21 cellular contexts compared by ENCODE assay signal in genomic region chr9:134210511-134210907, GRCh38. TPM values are rescaled to one million over a fixed set of nuclear protein-coding genes. Genes with fewer than 3 reads are reported as not detected.
A peak's percentile ranks its signal among the peaks of the same experiment; 100 is the strongest.
DNase-seq lines count a peak whose midpoint lies in the region; ATAC-seq and TF ChIP-seq lines count a peak whose summit lies in the region.
"Had no signal": no experiment of that assay in that cellular context is flagged by ENCODE, and none has a peak within 500 bp of the region (broad histone marks: within the 10 kb centered on the region; RNA-seq: fewer than 3 reads in every experiment).

No MANE protein-coding gene starts in this region.

- TF ChIP-seq POLR2A in breast epithelium (IDR thresholded peaks at IDR 0.05): no peak
- TF ChIP-seq POLR2A in thyroid gland (IDR thresholded peaks at IDR 0.05): no peak

- H3K4me3 Mint-ChIP-seq in activated T-cell treated with anti-CD3 and anti-CD28 coated beads, Interleukin-2, amount 50 U/mL, for 4 hours: no peak overlapping the region
- no peak overlapping the region for H3K4me3 Mint-ChIP-seq in activated T-cell treated with anti-CD3 and anti-CD28 coated beads, Interleukin-2, amount 50 U/mL, for 72 hours
- H3K4me3 Mint-ChIP-seq: stimulated activated naive CD8-positive, alpha-beta T cell treated with anti-CD3 and anti-CD28 coated beads, Interleukin-15, Interleukin-2, amounts not matched to agents 100 ng/mL and 50 ng/mL, for 24 hours; T-cell had no signal

- peaks cover 3% of the 10 kb centered on the region for H3K27me3 Mint-ChIP-seq in activated T-cell treated with anti-CD3 and anti-CD28 coated beads, Interleukin-2, amount 50 U/mL, for 4 hours (ENCODE audit: low read depth)
- no peaks in the 10 kb centered on the region for H3K27me3 Mint-ChIP-seq in activated T-cell treated with anti-CD3 and anti-CD28 coated beads, Interleukin-2, amount 50 U/mL, for 72 hours (ENCODE audit: low read depth)
- H3K27me3 Mint-ChIP-seq: stimulated activated naive CD8-positive, alpha-beta T cell treated with anti-CD3 and anti-CD28 coated beads, Interleukin-15, Interleukin-2, amounts not matched to agents 100 ng/mL and 50 ng/mL, for 24 hours; T-cell had no signal

- intact Hi-C loops in breast epithelium (cut with DNase I; ENCODE audit: low total_unique reads): no loop called here
- intact Hi-C loops in mammary epithelial cell (cut with micrococcal nuclease): no loop called here
- intact Hi-C loops in heart right ventricle (cut with DNase I): loop anchor here in 5 of 10 donors (5.0 kb wide), 2 partner anchors 33 to 38 kb away; no protein-coding TSS in a partner anchor
- intact Hi-C loops in thyroid gland (cut with DNase I): no loop called here

- 75% methylated on average over 13 of the region's 13 CpGs for WGBS in mammary epithelial cell (ENCODE audit: low coverage, missing lambda C conversion rate)
- WGBS in heart right ventricle, 2 donors: 94 to 95% methylated on average over 13 of the region's 13 CpGs
- 90 to 92% methylated on average over 8 to 13 of the region's 13 CpGs for WGBS in thyroid gland, 2 donors

- in situ Hi-C loops in mammary epithelial cell (cut with MboI; ENCODE audit: low sequenced_read_pairs in 2 of 2): no loop called here

- H3K27ac ChIP-seq in breast epithelium (peak overlapping the region; percentile 77 to 82), mammary epithelial cell (ENCODE audit: insufficient read depth, low read depth, low read length) (no peak overlapping the region), heart right ventricle (peak overlapping the region; percentile 66 to 90 (median 71)), thyroid gland (peak overlapping the region; percentile 88 to 95 (median 92)), foreskin keratinocyte (no peak overlapping the region)
- H3K27ac ChIP-seq: uterus had no signal

- no peaks in the 10 kb centered on the region for H3K36me3 Mint-ChIP-seq in activated T-cell treated with anti-CD3 and anti-CD28 coated beads, Interleukin-2, amount 50 U/mL, for 4 hours (ENCODE audit: insufficient read depth)
- H3K36me3 Mint-ChIP-seq in activated T-cell treated with anti-CD3 and anti-CD28 coated beads, Interleukin-2, amount 50 U/mL, for 72 hours (ENCODE audit: insufficient read depth in 2 of 2): no peaks in the 10 kb centered on the region
- H3K36me3 Mint-ChIP-seq: T-cell had no signal

- H3K4me1 ChIP-seq in breast epithelium: peaks cover 10 to 19% of the 10 kb centered on the region in 2 donors
- H3K4me1 ChIP-seq in mammary epithelial cell (ENCODE audit: insufficient read depth, low read length): no peaks in the 10 kb centered on the region
- peaks cover 18 to 68% (median 38%) of the 10 kb centered on the region in 9 donors for H3K4me1 ChIP-seq in heart right ventricle
- peaks cover 14 to 33% of the 10 kb centered on the region in 2 donors for H3K4me1 ChIP-seq in thyroid gland
- no peaks in the 10 kb centered on the region for H3K4me1 ChIP-seq in foreskin keratinocyte

- no peak for ATAC-seq in heart right ventricle
- ATAC-seq in omental fat pad (ENCODE audit: low FRiP score): no peak
- no peak for ATAC-seq in activated T-cell treated with anti-CD3 and anti-CD28 coated beads, Interleukin-2, amount 50 U/mL, for 4 hours
- ATAC-seq in foreskin keratinocyte: no peak
- ATAC-seq in activated T-cell treated with anti-CD3 and anti-CD28 coated beads, Interleukin-2, amount 50 U/mL, for 72 hours (replicated peaks in 1 of 2): no peak
- ATAC-seq: T-cell had no signal

- dilution Hi-C loops in mammary epithelial cell (cut with HindIII; ENCODE audit: low sequenced_read_pairs): loop anchor here (5.0 to 10.0 kb wide), 2 partner anchors 52 to 314 kb away; no protein-coding TSS in a partner anchor

- H3K36me3 ChIP-seq in breast epithelium (no peaks in the 10 kb centered on the region), mammary epithelial cell (ENCODE audit: insufficient read depth, low read length) (no peaks in the 10 kb centered on the region), heart right ventricle (no peaks in the 10 kb centered on the region), thyroid gland (no peaks in the 10 kb centered on the region)
- H3K36me3 ChIP-seq: uterus had no signal

- H3K9me3 Mint-ChIP-seq in activated T-cell treated with anti-CD3 and anti-CD28 coated beads, Interleukin-2, amount 50 U/mL, for 4 hours: peaks cover 4% of the 10 kb centered on the region
- H3K9me3 Mint-ChIP-seq in activated T-cell treated with anti-CD3 and anti-CD28 coated beads, Interleukin-2, amount 50 U/mL, for 72 hours: no peaks in the 10 kb centered on the region
- H3K9me3 Mint-ChIP-seq: stimulated activated naive CD8-positive, alpha-beta T cell treated with anti-CD3 and anti-CD28 coated beads, Interleukin-15, Interleukin-2, amounts not matched to agents 100 ng/mL and 50 ng/mL, for 24 hours had no signal

- no peak overlapping the region for H3K4me2 ChIP-seq in mammary epithelial cell (ENCODE audit: insufficient read depth, low read depth, low read length)

- no TSS peak for BruUV-seq in mammary epithelial cell (replicated peaks; lab: Mats Ljungman, UMichigan)

- DNase-seq in breast epithelium (ENCODE audit: low spot score in 2 of 2): no peak
- DNase-seq in mammary epithelial cell: no peak
- DNase-seq in heart right ventricle: peak in 1 of 2 donors; percentile 17
- peak; percentile 17 for DNase-seq in omental fat pad (ENCODE audit: low spot score)
- DNase-seq in thyroid gland: no peak
- DNase-seq in activated T-cell treated with anti-CD3 and anti-CD28 coated beads, Interleukin-2, amount 50 U/mL, for 4 hours: no peak
- DNase-seq in foreskin keratinocyte: no peak
- no peak for DNase-seq in activated T-cell treated with anti-CD3 and anti-CD28 coated beads, Interleukin-2, amount 50 U/mL, for 72 hours
- DNase-seq: 8988T; activated CD4-positive, alpha-beta T cell treated with anti-CD3 and anti-CD28 coated beads, Interleukin-2, amount 50 U/mL, for 1 hour; activated gamma-delta T cell treated with Interleukin-2 at 50 U/mL for 16 hours; NCI-H1105; NCI-H2171; NCI-H526 treated with DMSO at 0.1 percent for 48 hours; stimulated activated CD4-positive, alpha-beta T cell treated with anti-CD3 and anti-CD28 coated beads, Interleukin-1b, Interleukin-23, amount 100 ng/mL, for 48 hours; T-cell had no signal

- H3K4me1 Mint-ChIP-seq in activated T-cell treated with anti-CD3 and anti-CD28 coated beads, Interleukin-2, amount 50 U/mL, for 4 hours (ENCODE audit: low read depth): no peaks in the 10 kb centered on the region
- no peaks in the 10 kb centered on the region for H3K4me1 Mint-ChIP-seq in activated T-cell treated with anti-CD3 and anti-CD28 coated beads, Interleukin-2, amount 50 U/mL, for 72 hours (ENCODE audit: low read depth)
- H3K4me1 Mint-ChIP-seq: T-cell had no signal

- no peak for TF ChIP-seq CTCF in breast epithelium (IDR thresholded peaks at IDR 0.05)
- no peak for TF ChIP-seq CTCF in mammary epithelial cell (conservative IDR thresholded peaks at IDR 0.05 in 1 of 2, IDR thresholded peaks at IDR 0.05 in 1 of 2; ENCODE audit: extremely low read depth in 1 of 2, insufficient read depth in 1 of 2, low read depth in 1 of 2, low read length in 2 of 2)
- no peak for TF ChIP-seq CTCF in heart right ventricle (IDR thresholded peaks at IDR 0.05)
- no peak for TF ChIP-seq CTCF in omental fat pad (IDR thresholded peaks at IDR 0.05)
- no peak for TF ChIP-seq CTCF in thyroid gland (IDR thresholded peaks at IDR 0.05)
- TF ChIP-seq CTCF in foreskin keratinocyte (conservative IDR thresholded peaks at IDR 0.05): no peak

- H3K4me3 ChIP-seq in breast epithelium: no peak overlapping the region
- H3K4me3 ChIP-seq in mammary epithelial cell (replicated peaks in 1 of 3; ENCODE audit: insufficient read depth in 1 of 3, low read depth in 2 of 3, low read length in 3 of 3): no peak overlapping the region
- H3K4me3 ChIP-seq in heart right ventricle: no peak overlapping the region
- no peak overlapping the region for H3K4me3 ChIP-seq in thyroid gland (replicated peaks in 1 of 3)
- H3K4me3 ChIP-seq: uterus had no signal

- no peak overlapping the region for H3K9ac ChIP-seq in mammary epithelial cell (ENCODE audit: insufficient read depth, low read length)

- no peaks in the 10 kb centered on the region for H4K20me1 ChIP-seq in mammary epithelial cell (ENCODE audit: insufficient read depth, low read length)

- no peaks in the 10 kb centered on the region for H3K27me3 ChIP-seq in breast epithelium
- no peaks in the 10 kb centered on the region for H3K27me3 ChIP-seq in mammary epithelial cell (ENCODE audit: insufficient read depth, low read length)
- H3K27me3 ChIP-seq in heart right ventricle: no peaks in the 10 kb centered on the region
- H3K27me3 ChIP-seq in thyroid gland: no peaks in the 10 kb centered on the region
- H3K27me3 ChIP-seq in foreskin keratinocyte: no peaks in the 10 kb centered on the region
- H3K27me3 ChIP-seq: uterus had no signal

- H2AFZ ChIP-seq in mammary epithelial cell (ENCODE audit: low read depth, low read length): no peak overlapping the region

- no peaks in the 10 kb centered on the region for H3K79me2 ChIP-seq in mammary epithelial cell (ENCODE audit: insufficient read depth, low read length)

- H3K9me3 ChIP-seq in breast epithelium (peaks cover 0 to 6% of the 10 kb centered on the region in 2 donors), mammary epithelial cell (replicated peaks; ENCODE audit: insufficient read depth, low read length) (peaks cover 7% of the 10 kb centered on the region), heart right ventricle (peaks cover 0 to 8% (median 0%) of the 10 kb centered on the region in 11 donors), thyroid gland (no peaks in the 10 kb centered on the region)
- H3K9me3 ChIP-seq: uterus had no signal

- H3K27ac Mint-ChIP-seq in activated T-cell treated with anti-CD3 and anti-CD28 coated beads, Interleukin-2, amount 50 U/mL, for 72 hours: no peak overlapping the region
- H3K27ac Mint-ChIP-seq: stimulated activated naive CD8-positive, alpha-beta T cell treated with anti-CD3 and anti-CD28 coated beads, Interleukin-15, Interleukin-2, amounts not matched to agents 100 ng/mL and 50 ng/mL, for 24 hours; T-cell had no signal

- CTCF ChIA-PET in mammary epithelial cell (lab: Charles Lee; ENCODE audit: low non-redundant PET): no interaction called here

RNA-seq across cellular contexts. Expression of gene RNU6ATAC, which starts 46.1 kb away (rescaled TPM):
- total RNA-seq in breast epithelium (not detected), mammary epithelial cell (10 to 100 TPM in 1 of 2 donors, not detected in 1; 58.5 TPM), heart right ventricle (100 to 1,000 TPM in 3 of 10 donors, 10 to 100 TPM in 6, not detected in 1; 21.4 to 172 (median 66.8) TPM), omental fat pad (not detected), thyroid gland (not detected), foreskin keratinocyte (not detected in 2 replicates)
- polyA plus RNA-seq in mammary epithelial cell (not detected), heart right ventricle (not detected), foreskin keratinocyte (not detected in 2 replicates)
- polyA minus RNA-seq in mammary epithelial cell: not detected
- total RNA-seq in activated T-cell treated with anti-CD3 and anti-CD28 coated beads, Interleukin-2, amount 50 U/mL, for 4 hours: 10 to 100 TPM; 35.6 to 48.6 (median 43.2) TPM
- total RNA-seq in activated T-cell treated with anti-CD3 and anti-CD28 coated beads, Interleukin-2, amount 50 U/mL, for 72 hours: 10 to 100 TPM; 17.2 to 34.1 TPM
- total RNA-seq: kidney epithelial cell, LHCN-M2 had no signal
- polyA plus RNA-seq: neural cell had no signal

Comparison
In these comparisons a context has a peak if more than half of its experiments do, and no peak if none do; other contexts are left out.
1. H3K27ac ChIP-seq: peak in breast epithelium (2 of 2), heart right ventricle (10 of 10) and thyroid gland (3 of 3); none in mammary epithelial cell (single experiment) and foreskin keratinocyte (single experiment).